ENCODE assay signal across 8 cellular contexts in genomic region chr16:69339289-69340094, GRCh38. TPM values are rescaled to one million over a fixed set of nuclear protein-coding genes. Genes with fewer than 3 reads are reported as not detected.
DNase-seq lines count a peak whose midpoint lies in the region; ATAC-seq and TF ChIP-seq lines count a peak whose summit lies in the region.

Gene COG8, minus strand, starts transcription at chr16:69339564. Its CDS starts 12 bp downstream, at chr16:69339552.
Gene NIP7, plus strand, starts transcription at chr16:69339772. Its CDS starts 58 bp downstream, at chr16:69339830.

- peaks cover 28 to 37% of the 10 kb centered on the region in 2 donors for H3K36me3 ChIP-seq in mucosa of rectum (ENCODE audit: control insufficient read depth in 2 of 2, insufficient read depth in 2 of 2, low read length in 2 of 2)

- peaks cover 86% of the 10 kb centered on the region for H3K36me3 Mint-ChIP-seq in activated T-cell treated with anti-CD3 and anti-CD28 coated beads, Interleukin-2, amount 50 U/mL, for 24 hours (ENCODE audit: low read depth)

- H3K9me3 Mint-ChIP-seq in activated T-cell treated with anti-CD3 and anti-CD28 coated beads, Interleukin-2, amount 50 U/mL, for 24 hours = no peaks in the 10 kb centered on the region

- H3K27me3 Mint-ChIP-seq in activated T-cell treated with anti-CD3 and anti-CD28 coated beads, Interleukin-2, amount 50 U/mL, for 24 hours = no peaks in the 10 kb centered on the region

- H3K4me3 ChIP-seq in mucosa of rectum (ENCODE audit: low read length in 2 of 2) = peak within 1 kb of the TSS; percentile 83 to 94

- peak; percentile 90 for ATAC-seq in GM21717 (IDR thresholded peaks at IDR 0.05; ENCODE audit: unreplicated experiment)

- peak within 1 kb of the TSS; percentile 100 for H3K27ac Mint-ChIP-seq in activated T-cell treated with anti-CD3 and anti-CD28 coated beads, Interleukin-2, amount 50 U/mL, for 24 hours

- H3K27ac ChIP-seq in mucosa of rectum (ENCODE audit: low read depth in 2 of 2, low read length in 2 of 2) = peak within 1 kb of the TSS; percentile 87

- peaks cover 63% of the 10 kb centered on the region for H3K4me1 Mint-ChIP-seq in activated T-cell treated with anti-CD3 and anti-CD28 coated beads, Interleukin-2, amount 50 U/mL, for 24 hours (ENCODE audit: low read depth)

- H3K4me3 Mint-ChIP-seq in activated T-cell treated with anti-CD3 and anti-CD28 coated beads, Interleukin-2, amount 50 U/mL, for 24 hours = peak within 1 kb of the TSS; percentile 100

- H3K27me3 ChIP-seq in mucosa of rectum (ENCODE audit: control insufficient read depth in 2 of 2, insufficient read depth in 2 of 2, low read length in 2 of 2) = no peaks in the 10 kb centered on the region

- H3K4me1 ChIP-seq in mucosa of rectum (ENCODE audit: control insufficient read depth in 2 of 2, insufficient read depth in 2 of 2, low read length in 2 of 2) = peaks cover 14 to 18% of the 10 kb centered on the region in 2 donors

- peak within 1 kb of the TSS; percentile 65 to 84 for H3K9ac ChIP-seq in mucosa of rectum (ENCODE audit: low read depth in 1 of 2, low read length in 2 of 2)

- DNase-seq in DMS79 (lab: John Stamatoyannopoulos, UW) (peak; percentile 87), KG1 (lab: John Stamatoyannopoulos, UW) (peak; percentile 93), erythroblast (lab: John Stamatoyannopoulos, UW) (peak; percentile 97 to 98)
- peak; percentile 94 for DNase-seq in activated T-cell treated with anti-CD3 and anti-CD28 coated beads, Interleukin-2, amount 50 U/mL, for 24 hours
- DNase-seq in stimulated activated CD8-positive, alpha-beta memory T cell treated with anti-CD3 and anti-CD28 coated beads, Interleukin-4, amount 100 ng/mL, for 48 hours = peak; percentile 94

- TF ChIP-seq POLR2A in erythroblast (IDR thresholded peaks at IDR 0.05; ENCODE audit: low read length) = peak; percentile 95

- no peaks in the 10 kb centered on the region for H3K9me3 ChIP-seq in mucosa of rectum (ENCODE audit: control insufficient read depth in 2 of 2, low read length in 2 of 2)

TF ChIP-seq in PFSK-1, 5 proteins besides CTCF, POLR2A, EP300 and RAD21:
- TF ChIP-seq POLR2AphosphoS5 (IDR thresholded peaks at IDR 0.05; ENCODE audit: low read depth, low read length) (peak; percentile 79), SIN3A (IDR thresholded peaks at IDR 0.05; ENCODE audit: borderline replicate concordance, insufficient read depth, low read length) (no peak; the same call in 1 of the 2 replicates), TAF1 (IDR thresholded peaks at IDR 0.05; ENCODE audit: borderline replicate concordance, insufficient read depth, low read length) (peak; percentile 98), FOXP2 (optimal IDR thresholded peaks at IDR 0.05; ENCODE audit: borderline replicate concordance, extremely low read depth, extremely low read length, insufficient read depth) (peak; percentile 50), REST (IDR thresholded peaks at IDR 0.05; ENCODE audit: insufficient read depth in 1 of 2, low read depth in 2 of 2, low read length in 2 of 2) (no peak)
TF ChIP-seq in PFSK-1: peak in this region for 3.

RNA-seq across cellular contexts. Expression of gene COG8, which starts in this region (rescaled TPM):
- 21.6 TPM for polyA plus RNA-seq in PFSK-1 (2012; ENCODE audit: insufficient read length, low read depth)

RNA-seq across cellular contexts. Expression of gene NIP7, which starts in this region (rescaled TPM):
- 23.4 TPM for polyA plus RNA-seq in PFSK-1 (2012; ENCODE audit: insufficient read length, low read depth)

Comparison
In these comparisons a context has a peak if more than half of its experiments do, and no peak if none do; other contexts are left out.
1. Peak in every context shown above with its lines: DNase-seq, ATAC-seq, H3K4me3 ChIP-seq and H3K27ac ChIP-seq.